ENCODE assay signal across 1 cellular context in genomic region chr5:138344887-138345622, GRCh38.
TF ChIP-seq lines count a peak whose summit lies in the region.

No MANE protein-coding gene starts in this region.

TF ChIP-seq in GM23338, 12 proteins besides CTCF, POLR2A, EP300 and RAD21 (continued from another document):
- TF ChIP-seq ZNF462 (CRISPR knock-in tag; IDR thresholded peaks at IDR 0.05) (no peak), JUNB (IDR thresholded peaks at IDR 0.05; ENCODE audit: unreplicated experiment) (no peak), ZNF331 (CRISPR knock-in tag; IDR thresholded peaks at IDR 0.05; ENCODE audit: low read depth) (no peak), REST (IDR thresholded peaks at IDR 0.05; ENCODE audit: unreplicated experiment) (no peak), EZH2 (IDR thresholded peaks at IDR 0.05; ENCODE audit: low read depth, unreplicated experiment) (no peak)
